Comparison of ENCODE assay signal across 28 cellular contexts in genomic region chr12:117963836-117964235, GRCh38.
"Had no signal": no experiment of that assay in that cellular context is flagged by ENCODE, and none has a peak within 500 bp of the region (broad histone marks: within the 10 kb centered on the region; RNA-seq: fewer than 3 reads in every experiment).

No MANE protein-coding gene starts in this region.

- DNase-seq: stimulated activated CD4-positive, alpha-beta T cell treated with anti-CD3 and anti-CD28 coated beads, Interleukin-2, amount 100 ng/mL, for 48 hours; stimulated activated CD4-positive, alpha-beta T cell treated with anti-CD3 and anti-CD28 coated beads, Interleukin-4, amount 100 ng/mL, for 1 hour; stimulated activated CD4-positive, alpha-beta T cell treated with anti-CD3 and anti-CD28 coated beads, Interleukin-4, amount 100 ng/mL, for 24 hours; stimulated activated CD4-positive, alpha-beta T cell treated with anti-CD3 and anti-CD28 coated beads, Interleukin-4, amount 100 ng/mL, for 4 hours; stimulated activated CD8-positive, alpha-beta memory T cell treated with anti-CD3 and anti-CD28 coated beads, Interleukin-4, amount 100 ng/mL, for 48 hours; stimulated activated naive B cell treated with anti-CD40 and anti-IgM and Interleukin-4, amounts not matched to agents 10 μg/mL and 1 μg/mL and 100 μg/mL, for 72 hours; stimulated activated naive CD4-positive, alpha-beta T cell; stimulated activated naive CD4-positive, alpha-beta T cell treated with Interleukin-2 at 50 U/mL for 16 hours; stimulated activated naive CD8-positive, alpha-beta T cell treated with anti-CD3 and anti-CD28 coated beads, Interleukin-15, amount 100 ng/mL, for 72 hours; stimulated activated naive CD8-positive, alpha-beta T cell treated with anti-CD3 and anti-CD28 coated beads, Interleukin-15, Interleukin-2, amounts not matched to agents 100 U/mL and 50 U/mL, for 24 hours; stomach; substantia nigra; testis; thyroid gland; tibial artery; transverse colon; trophoblast cell; upper lobe of left lung; upper lobe of right lung; uterus had no signal

- H3K9me3 ChIP-seq: suprapubic skin, testis, thoracic aorta, thyroid gland, tibial artery, tibial nerve, transverse colon, upper lobe of left lung, upper lobe of right lung, uterus, vagina had no signal

- ATAC-seq: stimulated activated effector memory CD8-positive, alpha-beta T cell treated with anti-CD3 and anti-CD28 coated beads, Interleukin-12 subunit alpha, Interleukin-12 subunit beta, amount 100 ng/mL, for 72 hours; stimulated activated memory B cell treated with anti-CD40 and anti-IgM and Interleukin-4, amounts not matched to agents 10 μg/mL and 1 μg/mL and 100 μg/mL, for 72 hours; stimulated activated naive B cell treated with anti-CD40 and anti-IgM and Interleukin-4, amounts not matched to agents 10 μg/mL and 1 μg/mL and 100 μg/mL, for 72 hours; stimulated activated naive CD8-positive, alpha-beta T cell treated with anti-CD3 and anti-CD28 coated beads, Interleukin-15, amount 100 ng/mL, for 72 hours; stimulated activated naive CD8-positive, alpha-beta T cell treated with anti-CD3 and anti-CD28 coated beads, Interleukin-15, Interleukin-2, amounts not matched to agents 100 U/mL and 50 U/mL, for 24 hours; upper lobe of right lung had no signal

- H3K36me3 ChIP-seq: stomach, suprapubic skin, thoracic aorta, thyroid gland, tibial artery, tibial nerve, transverse colon, upper lobe of left lung, upper lobe of right lung, uterus, vagina had no signal

- H3K4me1 ChIP-seq: testis, thyroid gland, upper lobe of right lung, uterus, vagina had no signal

- H3K36me3 Mint-ChIP-seq: stimulated activated effector memory CD8-positive, alpha-beta T cell treated with anti-CD3 and anti-CD28 coated beads, Interleukin-12 subunit alpha, Interleukin-12 subunit beta, amount 100 ng/mL, for 72 hours; stimulated activated memory B cell treated with anti-CD40 and anti-IgM and Interleukin-4, amounts not matched to agents 10 μg/mL and 1 μg/mL and 100 μg/mL, for 72 hours; type B pancreatic cell had no signal

- H3K4me3 ChIP-seq: stomach, suprapubic skin, testis, thoracic aorta, thyroid gland, tibial artery, tibial nerve, transverse colon, upper lobe of left lung, upper lobe of right lung, uterus, vagina had no signal

- H3K27me3 ChIP-seq: testis, thyroid gland, vagina had no signal

- H3K27ac Mint-ChIP-seq: stimulated activated effector memory CD8-positive, alpha-beta T cell treated with anti-CD3 and anti-CD28 coated beads, Interleukin-12 subunit alpha, Interleukin-12 subunit beta, amount 100 ng/mL, for 72 hours; stimulated activated memory B cell treated with anti-CD40 and anti-IgM and Interleukin-4, amounts not matched to agents 10 μg/mL and 1 μg/mL and 100 μg/mL, for 72 hours; stimulated activated naive B cell treated with anti-CD40 and anti-IgM and Interleukin-4, amounts not matched to agents 10 μg/mL and 1 μg/mL and 100 μg/mL, for 72 hours; stimulated activated naive CD8-positive, alpha-beta T cell treated with anti-CD3 and anti-CD28 coated beads, Interleukin-15, amount 100 ng/mL, for 72 hours; stimulated activated naive CD8-positive, alpha-beta T cell treated with anti-CD3 and anti-CD28 coated beads, Interleukin-15, Interleukin-2, amounts not matched to agents 100 ng/mL and 50 ng/mL, for 24 hours; type B pancreatic cell had no signal

- H3K27ac ChIP-seq: stomach, suprapubic skin, testis, thoracic aorta, thyroid gland, tibial artery, tibial nerve, transverse colon, upper lobe of left lung, upper lobe of right lung, uterus, vagina had no signal

- H3K4me3 Mint-ChIP-seq: stimulated activated effector memory CD8-positive, alpha-beta T cell treated with anti-CD3 and anti-CD28 coated beads, Interleukin-12 subunit alpha, Interleukin-12 subunit beta, amount 100 ng/mL, for 72 hours; stimulated activated memory B cell treated with anti-CD40 and anti-IgM and Interleukin-4, amounts not matched to agents 10 μg/mL and 1 μg/mL and 100 μg/mL, for 72 hours; stimulated activated naive B cell treated with anti-CD40 and anti-IgM and Interleukin-4, amounts not matched to agents 10 μg/mL and 1 μg/mL and 100 μg/mL, for 72 hours; stimulated activated naive CD8-positive, alpha-beta T cell treated with anti-CD3 and anti-CD28 coated beads, Interleukin-15, amount 100 ng/mL, for 72 hours; stimulated activated naive CD8-positive, alpha-beta T cell treated with anti-CD3 and anti-CD28 coated beads, Interleukin-15, Interleukin-2, amounts not matched to agents 100 ng/mL and 50 ng/mL, for 24 hours; type B pancreatic cell had no signal

- H3K9me3 Mint-ChIP-seq: stimulated activated effector memory CD8-positive, alpha-beta T cell treated with anti-CD3 and anti-CD28 coated beads, Interleukin-12 subunit alpha, Interleukin-12 subunit beta, amount 100 ng/mL, for 72 hours; stimulated activated memory B cell treated with anti-CD40 and anti-IgM and Interleukin-4, amounts not matched to agents 10 μg/mL and 1 μg/mL and 100 μg/mL, for 72 hours; stimulated activated naive CD8-positive, alpha-beta T cell treated with anti-CD3 and anti-CD28 coated beads, Interleukin-15, amount 100 ng/mL, for 72 hours; stimulated activated naive CD8-positive, alpha-beta T cell treated with anti-CD3 and anti-CD28 coated beads, Interleukin-15, Interleukin-2, amounts not matched to agents 100 ng/mL and 50 ng/mL, for 24 hours; type B pancreatic cell had no signal
